ENCODE assay signal across 1 cellular context in the genomic region with DNA sequence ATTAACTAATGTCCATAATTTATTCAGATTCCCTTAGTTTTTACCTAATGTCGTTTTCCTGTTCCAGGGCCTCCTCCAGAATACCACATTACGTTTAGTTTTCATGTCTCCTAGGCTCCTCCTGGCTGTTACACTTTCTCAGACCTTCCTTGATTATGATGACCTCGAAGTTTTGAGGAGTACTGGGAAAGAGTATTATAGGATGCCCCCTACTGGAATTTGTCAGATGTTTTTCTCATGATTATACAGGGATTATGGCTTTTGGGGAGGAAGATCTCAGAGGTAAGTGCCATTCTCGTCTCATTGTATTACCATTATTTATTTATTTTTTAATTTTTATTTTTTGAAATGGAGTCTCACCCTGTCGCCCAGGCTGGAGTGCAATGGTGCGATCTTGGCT.
TF ChIP-seq lines count a peak whose summit lies in the region.

No MANE protein-coding gene starts in this region.

TF ChIP-seq in HCT116, 20 proteins besides CTCF, POLR2A, EP300 and RAD21 (continued from another document):
- TF ChIP-seq, protein P1, sequence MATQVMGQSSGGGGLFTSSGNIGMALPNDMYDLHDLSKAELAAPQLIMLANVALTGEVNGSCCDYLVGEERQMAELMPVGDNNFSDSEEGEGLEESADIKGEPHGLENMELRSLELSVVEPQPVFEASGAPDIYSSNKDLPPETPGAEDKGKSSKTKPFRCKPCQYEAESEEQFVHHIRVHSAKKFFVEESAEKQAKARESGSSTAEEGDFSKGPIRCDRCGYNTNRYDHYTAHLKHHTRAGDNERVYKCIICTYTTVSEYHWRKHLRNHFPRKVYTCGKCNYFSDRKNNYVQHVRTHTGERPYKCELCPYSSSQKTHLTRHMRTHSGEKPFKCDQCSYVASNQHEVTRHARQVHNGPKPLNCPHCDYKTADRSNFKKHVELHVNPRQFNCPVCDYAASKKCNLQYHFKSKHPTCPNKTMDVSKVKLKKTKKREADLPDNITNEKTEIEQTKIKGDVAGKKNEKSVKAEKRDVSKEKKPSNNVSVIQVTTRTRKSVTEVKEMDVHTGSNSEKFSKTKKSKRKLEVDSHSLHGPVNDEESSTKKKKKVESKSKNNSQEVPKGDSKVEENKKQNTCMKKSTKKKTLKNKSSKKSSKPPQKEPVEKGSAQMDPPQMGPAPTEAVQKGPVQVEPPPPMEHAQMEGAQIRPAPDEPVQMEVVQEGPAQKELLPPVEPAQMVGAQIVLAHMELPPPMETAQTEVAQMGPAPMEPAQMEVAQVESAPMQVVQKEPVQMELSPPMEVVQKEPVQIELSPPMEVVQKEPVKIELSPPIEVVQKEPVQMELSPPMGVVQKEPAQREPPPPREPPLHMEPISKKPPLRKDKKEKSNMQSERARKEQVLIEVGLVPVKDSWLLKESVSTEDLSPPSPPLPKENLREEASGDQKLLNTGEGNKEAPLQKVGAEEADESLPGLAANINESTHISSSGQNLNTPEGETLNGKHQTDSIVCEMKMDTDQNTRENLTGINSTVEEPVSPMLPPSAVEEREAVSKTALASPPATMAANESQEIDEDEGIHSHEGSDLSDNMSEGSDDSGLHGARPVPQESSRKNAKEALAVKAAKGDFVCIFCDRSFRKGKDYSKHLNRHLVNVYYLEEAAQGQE (IDR thresholded peaks at IDR 0.05; ENCODE audit: low read depth) = no peak
- TF ChIP-seq FOSL1 (IDR thresholded peaks at IDR 0.05; ENCODE audit: low read depth) (no peak), EZH2 (IDR thresholded peaks at IDR 0.05) (no peak)
